In the genomic region with DNA sequence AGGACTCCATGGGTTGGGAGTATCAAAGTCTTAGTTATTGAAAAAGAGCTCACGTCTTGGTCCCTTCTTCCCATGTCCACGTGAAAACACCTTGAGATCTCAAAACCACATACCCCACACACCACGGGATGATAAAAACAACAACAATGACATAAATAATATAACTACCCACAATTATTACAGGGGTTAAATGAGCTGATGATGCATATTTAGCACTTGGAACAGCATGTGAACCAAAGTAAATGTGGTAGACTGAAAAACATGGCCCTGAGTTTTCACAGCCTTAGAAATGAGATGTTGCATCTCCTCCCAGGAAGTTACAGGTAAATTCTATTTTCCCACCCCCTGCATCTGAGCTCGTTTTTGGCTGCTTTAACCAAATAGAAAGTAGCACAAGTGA, we compare ENCODE assay signal across 3 cellular contexts.
TF ChIP-seq lines count a peak whose summit lies in the region.

No MANE protein-coding gene starts in this region.

TF ChIP-seq in HepG2, 621 proteins besides CTCF, POLR2A, EP300 and RAD21:
- no peak for TF ChIP-seq NFATC3 (CRISPR knock-in tag; IDR thresholded peaks at IDR 0.05)
- no peak for TF ChIP-seq GABPB1 (CRISPR knock-in tag; IDR thresholded peaks at IDR 0.05)
- peak; percentile 87 to 89 for TF ChIP-seq MAFK (conservative IDR thresholded peaks at IDR 0.05 in 1 of 2, IDR thresholded peaks at IDR 0.05 in 1 of 2; ENCODE audit: low read length in 2 of 2)
- TF ChIP-seq MAFF (IDR thresholded peaks at IDR 0.05; ENCODE audit: low read depth, low read length) = peak; percentile 83
- TF ChIP-seq NFYB (CRISPR knock-in tag; IDR thresholded peaks at IDR 0.05) = no peak

TF ChIP-seq in IMR-90, 13 proteins besides CTCF, POLR2A, EP300 and RAD21:
- TF ChIP-seq MAFK (IDR thresholded peaks at IDR 0.05; ENCODE audit: low read depth, low read length) (peak; percentile 66), RFX5 (IDR thresholded peaks at IDR 0.05; ENCODE audit: low read depth, low read length) (no peak), CEBPB (IDR thresholded peaks at IDR 0.05; ENCODE audit: low read depth, low read length) (no peak), RCOR1 (IDR thresholded peaks at IDR 0.05; ENCODE audit: insufficient replicate concordance, low read length) (no peak), SMC3 (IDR thresholded peaks at IDR 0.05; ENCODE audit: low read depth, low read length) (no peak), MXI1 (IDR thresholded peaks at IDR 0.05; ENCODE audit: borderline replicate concordance, low read depth, low read length) (no peak)
TF ChIP-seq in IMR-90: peak in this region for 1.

TF ChIP-seq in H1, 55 proteins besides CTCF, POLR2A, EP300 and RAD21:
- TF ChIP-seq POLR2AphosphoS5 (IDR thresholded peaks at IDR 0.05; ENCODE audit: low read depth, low read length) (no peak), CBX5 (IDR thresholded peaks at IDR 0.05; ENCODE audit: low read depth, low read length) (no peak), RFX5 (IDR thresholded peaks at IDR 0.05; ENCODE audit: borderline replicate concordance, low read depth, low read length) (no peak), SIRT6 (IDR thresholded peaks at IDR 0.05; ENCODE audit: low read length) (no peak), JUND (IDR thresholded peaks at IDR 0.05; ENCODE audit: low read length) (no peak), SAP30 (IDR thresholded peaks at IDR 0.05; ENCODE audit: insufficient read depth, insufficient replicate concordance, low read length) (no peak), GABPA (IDR thresholded peaks at IDR 0.05; ENCODE audit: borderline replicate concordance, insufficient read depth, low read length) (no peak), EZH2 (IDR thresholded peaks at IDR 0.05; ENCODE audit: low read depth, low read length, severe bottlenecking) (no peak), POU5F1 (IDR thresholded peaks at IDR 0.05; ENCODE audit: low read depth, low read length) (no peak), TCF12 (IDR thresholded peaks at IDR 0.05; ENCODE audit: low read depth, low read length) (no peak), SUZ12 (IDR thresholded peaks at IDR 0.05; ENCODE audit: low read length) (no peak), KDM5A (IDR thresholded peaks at IDR 0.05; ENCODE audit: low read length) (no peak), SP1 (IDR thresholded peaks at IDR 0.05; ENCODE audit: low read depth, low read length) (no peak), SP2 (IDR thresholded peaks at IDR 0.05; ENCODE audit: low read length) (no peak), CBX8 (IDR thresholded peaks at IDR 0.05; ENCODE audit: borderline replicate concordance, low read depth, low read length) (no peak), YY1 (IDR thresholded peaks at IDR 0.05; ENCODE audit: low read depth, low read length) (no peak), TBP (IDR thresholded peaks at IDR 0.05; ENCODE audit: low read depth, low read length) (no peak)
- TF ChIP-seq, protein P1, sequence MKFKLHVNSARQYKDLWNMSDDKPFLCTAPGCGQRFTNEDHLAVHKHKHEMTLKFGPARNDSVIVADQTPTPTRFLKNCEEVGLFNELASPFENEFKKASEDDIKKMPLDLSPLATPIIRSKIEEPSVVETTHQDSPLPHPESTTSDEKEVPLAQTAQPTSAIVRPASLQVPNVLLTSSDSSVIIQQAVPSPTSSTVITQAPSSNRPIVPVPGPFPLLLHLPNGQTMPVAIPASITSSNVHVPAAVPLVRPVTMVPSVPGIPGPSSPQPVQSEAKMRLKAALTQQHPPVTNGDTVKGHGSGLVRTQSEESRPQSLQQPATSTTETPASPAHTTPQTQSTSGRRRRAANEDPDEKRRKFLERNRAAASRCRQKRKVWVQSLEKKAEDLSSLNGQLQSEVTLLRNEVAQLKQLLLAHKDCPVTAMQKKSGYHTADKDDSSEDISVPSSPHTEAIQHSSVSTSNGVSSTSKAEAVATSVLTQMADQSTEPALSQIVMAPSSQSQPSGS (IDR thresholded peaks at IDR 0.05; ENCODE audit: low read length) = no peak
- TF ChIP-seq, protein P2, sequence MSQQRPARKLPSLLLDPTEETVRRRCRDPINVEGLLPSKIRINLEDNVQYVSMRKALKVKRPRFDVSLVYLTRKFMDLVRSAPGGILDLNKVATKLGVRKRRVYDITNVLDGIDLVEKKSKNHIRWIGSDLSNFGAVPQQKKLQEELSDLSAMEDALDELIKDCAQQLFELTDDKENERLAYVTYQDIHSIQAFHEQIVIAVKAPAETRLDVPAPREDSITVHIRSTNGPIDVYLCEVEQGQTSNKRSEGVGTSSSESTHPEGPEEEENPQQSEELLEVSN (IDR thresholded peaks at IDR 0.05) = no peak
